In genomic region chr2:156434461-156435291, GRCh38 we compare ENCODE assay signal across 8 cellular contexts. TPM values are rescaled to one million over a fixed set of nuclear protein-coding genes. Genes with fewer than 3 reads are reported as not detected.
DNase-seq lines count a peak whose midpoint lies in the region; ATAC-seq and TF ChIP-seq lines count a peak whose summit lies in the region.

No MANE protein-coding gene starts in this region.

- peak overlapping the region; percentile 92 to 94 (median 94) for H3K9ac ChIP-seq in skeletal muscle tissue (ENCODE audit: low read depth in 1 of 3, low read length in 3 of 3)

- no peaks in the 10 kb centered on the region for H3K27me3 ChIP-seq in H7 (ENCODE audit: control insufficient read depth, insufficient read depth, low read length)
- H3K27me3 ChIP-seq in gastroesophageal sphincter: no peaks in the 10 kb centered on the region
- H3K27me3 ChIP-seq in skeletal muscle tissue (ENCODE audit: control insufficient read depth in 3 of 3, insufficient read depth in 3 of 3, low read length in 3 of 3): no peaks in the 10 kb centered on the region

- POLR2A ChIA-PET in activated CD4-positive, alpha-beta memory T cell treated with anti-CD3 and anti-CD28 coated beads for 36 hours (lab: Charles Lee): interaction anchor here (0.9 to 2.6 kb wide), 2 partner anchors 35 to 100 kb away, joined by 3 to 12 read pairs; no protein-coding TSS in a partner anchor

- no peak for TF ChIP-seq EP300 in gastroesophageal sphincter (IDR thresholded peaks at IDR 0.05)

- peak overlapping the region; percentile 32 for H3K4me3 Mint-ChIP-seq in activated CD4-positive, alpha-beta memory T cell treated with anti-CD3 and anti-CD28 coated beads for 36 hours

- H3K27me3 Mint-ChIP-seq in activated CD4-positive, alpha-beta memory T cell treated with anti-CD3 and anti-CD28 coated beads for 36 hours: no peaks in the 10 kb centered on the region

- H3K9me3 Mint-ChIP-seq in activated CD4-positive, alpha-beta memory T cell treated with anti-CD3 and anti-CD28 coated beads for 36 hours: no peaks in the 10 kb centered on the region

- WGBS in gastroesophageal sphincter (ENCODE audit: low coverage in 1 of 2), 2 donors: 63 to 69% methylated on average over 6 to 8 of the region's 8 CpGs

- H3K4me1 ChIP-seq in gastroesophageal sphincter (peaks cover 0 to 46% (median 16%) of the 10 kb centered on the region in 3 donors), skeletal muscle tissue (ENCODE audit: control insufficient read depth in 3 of 3, insufficient read depth in 3 of 3, low read length in 3 of 3) (peaks cover 28 to 42% (median 37%) of the 10 kb centered on the region in 3 donors)

- CTCF ChIA-PET in activated CD4-positive, alpha-beta memory T cell treated with anti-CD3 and anti-CD28 coated beads for 36 hours (lab: Charles Lee): interaction anchor here (0.8 kb wide), 1 partner anchor 94 kb away, joined by 3 read pairs; no protein-coding TSS in a partner anchor

- TF ChIP-seq POLR2A in gastroesophageal sphincter (IDR thresholded peaks at IDR 0.05): no peak

- H3K9me3 ChIP-seq in gastroesophageal sphincter (no peaks in the 10 kb centered on the region), skeletal muscle tissue (ENCODE audit: control insufficient read depth in 3 of 3, low read length in 3 of 3) (no peaks in the 10 kb centered on the region)

- intact Hi-C loops in activated CD4-positive, alpha-beta memory T cell treated with anti-CD3 and anti-CD28 coated beads for 36 hours (cut with micrococcal nuclease): loop anchor here (5.0 kb wide), 2 partner anchors 38 to 153 kb away; no protein-coding TSS in a partner anchor

- DNase-seq in H7 (peak; percentile 13), NCI-H510A treated with DMSO at 0.1 percent for 48 hours (lab: John Stamatoyannopoulos, UW) (no peak), SIG-M5 treated with dmso at 0.1 percent for 504 hours (lab: John Stamatoyannopoulos, UW; ENCODE audit: unreplicated experiment) (no peak), NCI-H2171 treated with DMSO at 0.1 percent for 48 hours (lab: John Stamatoyannopoulos, UW) (no peak)
- DNase-seq in activated CD4-positive, alpha-beta memory T cell treated with anti-CD3 and anti-CD28 coated beads for 36 hours: peak; percentile 26

- no peaks in the 10 kb centered on the region for H3K36me3 ChIP-seq in H7 (replicated peaks; ENCODE audit: control insufficient read depth, insufficient read depth, low read length)
- no peaks in the 10 kb centered on the region for H3K36me3 ChIP-seq in gastroesophageal sphincter
- H3K36me3 ChIP-seq in skeletal muscle tissue (ENCODE audit: control insufficient read depth in 3 of 3, insufficient read depth in 3 of 3, low read length in 3 of 3): no peaks in the 10 kb centered on the region

- peak overlapping the region; percentile 77 for H3K4me3 ChIP-seq in H7 (ENCODE audit: insufficient read depth, low read depth, low read length)
- peak overlapping the region; percentile 68 to 83 for H3K4me3 ChIP-seq in gastroesophageal sphincter
- peak overlapping the region; percentile 85 to 91 (median 90) for H3K4me3 ChIP-seq in skeletal muscle tissue (ENCODE audit: low read length in 3 of 3)

- ATAC-seq in gastroesophageal sphincter: no peak
- ATAC-seq in HG03439 (IDR thresholded peaks at IDR 0.05; ENCODE audit: unreplicated experiment): no peak

- peaks cover 36% of the 10 kb centered on the region for H3K4me1 Mint-ChIP-seq in activated CD4-positive, alpha-beta memory T cell treated with anti-CD3 and anti-CD28 coated beads for 36 hours (ENCODE audit: low read depth)

- no peak overlapping the region for H3K27ac Mint-ChIP-seq in activated CD4-positive, alpha-beta memory T cell treated with anti-CD3 and anti-CD28 coated beads for 36 hours

- no peak for TF ChIP-seq CTCF in gastroesophageal sphincter (IDR thresholded peaks at IDR 0.05)

- H3K27ac ChIP-seq in gastroesophageal sphincter: peak overlapping the region; percentile 94 to 100 (median 98)
- peak overlapping the region; percentile 96 for H3K27ac ChIP-seq in skeletal muscle tissue (ENCODE audit: low read depth, low read length)

- peaks cover 1% of the 10 kb centered on the region for H3K36me3 Mint-ChIP-seq in activated CD4-positive, alpha-beta memory T cell treated with anti-CD3 and anti-CD28 coated beads for 36 hours

RNA-seq across cellular contexts. Expression of gene GPD2, which starts 1.5 kb away (rescaled TPM):
- total RNA-seq in H7 (2014; rRNA removed; shearing (Covaris generic)): 49.7 and 58.1 TPM in 2 replicates
- total RNA-seq in activated CD4-positive, alpha-beta memory T cell treated with anti-CD3 and anti-CD28 coated beads for 36 hours: 10 to 100 TPM; 27.3 to 28.6 TPM
- total RNA-seq in gastroesophageal sphincter (10 to 100 TPM; 16.7 to 51.5 (median 26.8) TPM), skeletal muscle tissue (17.2 TPM)

Comparison
In these comparisons a context has a peak if more than half of its experiments do, and no peak if none do; other contexts are left out.
1. DNase-seq: peak in H7 (single experiment) and activated CD4-positive, alpha-beta memory T cell treated with anti-CD3 and anti-CD28 coated beads for 36 hours (single experiment); none in NCI-H510A treated with DMSO at 0.1 percent for 48 hours (single experiment), SIG-M5 treated with dmso at 0.1 percent for 504 hours (single experiment) and NCI-H2171 treated with DMSO at 0.1 percent for 48 hours (single experiment).
2. Peak in every context shown above with its lines, with median percentiles within 50 percentile points of each other: H3K4me3 ChIP-seq.